13 cellular contexts compared by ENCODE assay signal in genomic region chr1:100184536-100184935, GRCh38.
DNase-seq lines count a peak whose midpoint lies in the region; ATAC-seq lines count a peak whose summit lies in the region.
"Had no signal": no experiment of that assay in that cellular context is flagged by ENCODE, and none has a peak within 500 bp of the region (broad histone marks: within the 10 kb centered on the region; RNA-seq: fewer than 3 reads in every experiment).

No MANE protein-coding gene starts in this region.

- ATAC-seq in GM18861 (IDR thresholded peaks at IDR 0.05; ENCODE audit: unreplicated experiment): peak; percentile 83
- ATAC-seq in GM21737 (IDR thresholded peaks at IDR 0.05; ENCODE audit: unreplicated experiment): peak; percentile 82
- ATAC-seq: HCT116 had no signal

- DNase-seq in HK-2 (ENCODE audit: unreplicated experiment) (peak; percentile 7), kidney glomerular epithelial cell (lab: John Stamatoyannopoulos, UW) (peak; percentile 55), NCI-H2081 (lab: John Stamatoyannopoulos, UW) (no peak), OCI-M2 (lab: John Stamatoyannopoulos, UW; ENCODE audit: unreplicated experiment) (no peak), AG08395 (ENCODE audit: low spot score) (no peak), NCI-H1694 (lab: John Stamatoyannopoulos, UW) (no peak)
- DNase-seq: activated CD8-positive, alpha-beta memory T cell treated with anti-CD3 and anti-CD28 coated beads, Interleukin-2, amount 50 U/mL, for 48 hours; foreskin fibroblast; MM.1S; SHP77 treated with DMSO at 0.1 percent for 48 hours had no signal

Comparison
In these comparisons a context has a peak if more than half of its experiments do, and no peak if none do; other contexts are left out.
1. DNase-seq: peak in HK-2 (single experiment) and kidney glomerular epithelial cell (single experiment); none in NCI-H2081 (0 of 2), OCI-M2 (single experiment), AG08395 (single experiment) and NCI-H1694 (single experiment).